In genomic region chr1:100536031-100536430, GRCh38 we compare ENCODE assay signal across 14 cellular contexts. TPM values are rescaled to one million over a fixed set of nuclear protein-coding genes. Genes with fewer than 3 reads are reported as not detected.
DNase-seq lines count a peak whose midpoint lies in the region; ATAC-seq, FAIRE-seq and TF ChIP-seq lines count a peak whose summit lies in the region.
"Had no signal": no experiment of that assay in that cellular context is flagged by ENCODE, and none has a peak within 500 bp of the region (broad histone marks: within the 10 kb centered on the region; RNA-seq: fewer than 3 reads in every experiment).

No MANE protein-coding gene starts in this region.

- TF ChIP-seq CTCF in spleen (IDR thresholded peaks at IDR 0.05 in 8 of 11, conservative IDR thresholded peaks at IDR 0.05 in 3 of 11), result no peak
- TF ChIP-seq CTCF in glutamatergic neuron (IDR thresholded peaks at IDR 0.05; ENCODE audit: partially characterized antibody, unreplicated experiment), result no peak
- TF ChIP-seq CTCF in tibial nerve (IDR thresholded peaks at IDR 0.05), result no peak

- no peak for TF ChIP-seq EP300 in tibial nerve (IDR thresholded peaks at IDR 0.05)

- peaks cover 0 to 44% (median 16%) of the 10 kb centered on the region in 7 donors for H3K27me3 ChIP-seq in spleen (replicated peaks in 1 of 7)
- peaks cover 0 to 38% of the 10 kb centered on the region in 2 donors for H3K27me3 ChIP-seq in tibial nerve

- peaks cover 11 to 73% (median 45%) of the 10 kb centered on the region in 6 donors for H3K4me1 ChIP-seq in spleen
- peaks cover 0 to 35% (median 16%) of the 10 kb centered on the region in 4 donors for H3K4me1 ChIP-seq in tibial nerve
- H3K4me1 ChIP-seq: foreskin keratinocyte had no signal

- H3K4me3 ChIP-seq in spleen (no peak overlapping the region), tibial nerve (no peak overlapping the region)
- H3K4me3 ChIP-seq: lung had no signal

- 51 to 71% (median 64%) methylated on average over 3 of the region's 3 CpGs for WGBS in spleen, 5 donors
- 81 to 85% methylated on average over 3 of the region's 3 CpGs for WGBS in tibial nerve, 2 donors

- peak; percentile 4 for ATAC-seq in activated CD4-positive, alpha-beta T cell treated with anti-CD3 and anti-CD28 coated beads for 36 hours
- peak; percentile 84 for ATAC-seq in GM21825 (IDR thresholded peaks at IDR 0.05; ENCODE audit: unreplicated experiment)
- peak; percentile 94 for ATAC-seq in HG03378 (IDR thresholded peaks at IDR 0.05; ENCODE audit: unreplicated experiment)
- ATAC-seq: foreskin keratinocyte had no signal

- intact Hi-C loops in activated CD4-positive, alpha-beta T cell treated with anti-CD3 and anti-CD28 coated beads for 36 hours (cut with DNase I, micrococcal nuclease), result loop anchor here (2.0 to 10.0 kb wide), 2 partner anchors 329 to 727 kb away; no protein-coding TSS in a partner anchor
- intact Hi-C loops in spleen (cut with DNase I; ENCODE audit: low total_unique reads), result no loop called here

- H3K27ac ChIP-seq in spleen (peak overlapping the region in 6 of 8 donors; percentile 35 to 66 (median 52)), tibial nerve (no peak overlapping the region)
- H3K27ac ChIP-seq: foreskin keratinocyte had no signal

- peaks cover 24% of the 10 kb centered on the region for H3K4me1 Mint-ChIP-seq in activated CD4-positive, alpha-beta T cell treated with anti-CD3 and anti-CD28 coated beads for 36 hours
- H3K4me1 Mint-ChIP-seq in glutamatergic neuron (ENCODE audit: low read depth, unreplicated experiment), result peaks cover 13% of the 10 kb centered on the region

- H3K4me3 Mint-ChIP-seq in activated CD4-positive, alpha-beta T cell treated with anti-CD3 and anti-CD28 coated beads for 36 hours, result no peak overlapping the region
- no peak overlapping the region for H3K4me3 Mint-ChIP-seq in glutamatergic neuron (ENCODE audit: unreplicated experiment)
- H3K4me3 Mint-ChIP-seq: T-helper 1 cell treated with Interleukin-12 subunit alpha and Interleukin-12 subunit beta and Interleukin-4 antibody, amounts not matched to agents 30 μg/mL and 1 μg/mL, for 36 hours had no signal

- H3K9me3 Mint-ChIP-seq in activated CD4-positive, alpha-beta T cell treated with anti-CD3 and anti-CD28 coated beads for 36 hours (ENCODE audit: low read depth), result no peaks in the 10 kb centered on the region
- peaks cover 8% of the 10 kb centered on the region for H3K9me3 Mint-ChIP-seq in glutamatergic neuron (ENCODE audit: unreplicated experiment)
- H3K9me3 Mint-ChIP-seq: T-helper 1 cell treated with Interleukin-12 subunit alpha and Interleukin-12 subunit beta and Interleukin-4 antibody, amounts not matched to agents 30 μg/mL and 1 μg/mL, for 36 hours had no signal

- H3K27ac Mint-ChIP-seq in activated CD4-positive, alpha-beta T cell treated with anti-CD3 and anti-CD28 coated beads for 36 hours, result no peak overlapping the region
- H3K27ac Mint-ChIP-seq in glutamatergic neuron (ENCODE audit: unreplicated experiment), result no peak overlapping the region
- H3K27ac Mint-ChIP-seq: T-helper 1 cell treated with Interleukin-12 subunit alpha and Interleukin-12 subunit beta and Interleukin-4 antibody, amounts not matched to agents 30 μg/mL and 1 μg/mL, for 36 hours had no signal

- CTCF ChIA-PET in activated CD4-positive, alpha-beta T cell treated with anti-CD3 and anti-CD28 coated beads for 36 hours (lab: Charles Lee), result no interaction called here

- DNase-seq in activated CD4-positive, alpha-beta T cell treated with anti-CD3 and anti-CD28 coated beads for 36 hours, result no peak
- no peak for DNase-seq in activated CD4-positive, alpha-beta T cell treated with anti-CD3 and anti-CD28 coated beads, Interleukin-2, amount 50 U/mL, for 4 hours
- no peak for DNase-seq in spleen
- DNase-seq in HTR-8/SVneo (ENCODE audit: insufficient read length, low spot score), result no peak
- DNase-seq in glutamatergic neuron, result no peak
- DNase-seq in tibial nerve (ENCODE audit: low spot score in 2 of 2), result no peak
- DNase-seq: 8988T, foreskin keratinocyte, NCI-H345 had no signal

- POLR2A ChIA-PET in activated CD4-positive, alpha-beta T cell treated with anti-CD3 and anti-CD28 coated beads for 36 hours (lab: Charles Lee), result no interaction called here

- no peak for TF ChIP-seq POLR2A in spleen (IDR thresholded peaks at IDR 0.05)
- no peak for TF ChIP-seq POLR2A in tibial nerve (IDR thresholded peaks at IDR 0.05)

- H3K36me3 ChIP-seq in spleen (no peaks in the 10 kb centered on the region), tibial nerve (no peaks in the 10 kb centered on the region)

- FAIRE-seq in HTR-8/SVneo (lab: Jason Lieb, UNC), result no peak

- H3K27me3 Mint-ChIP-seq in activated CD4-positive, alpha-beta T cell treated with anti-CD3 and anti-CD28 coated beads for 36 hours, result peaks cover 40% of the 10 kb centered on the region
- H3K27me3 Mint-ChIP-seq in glutamatergic neuron (ENCODE audit: unreplicated experiment), result peaks cover 7% of the 10 kb centered on the region

- no peaks in the 10 kb centered on the region for H3K36me3 Mint-ChIP-seq in activated CD4-positive, alpha-beta T cell treated with anti-CD3 and anti-CD28 coated beads for 36 hours (ENCODE audit: low read depth)
- H3K36me3 Mint-ChIP-seq in glutamatergic neuron (ENCODE audit: unreplicated experiment), result no peaks in the 10 kb centered on the region

- H3K9me3 ChIP-seq in spleen (no peaks in the 10 kb centered on the region), tibial nerve (no peaks in the 10 kb centered on the region)

RNA-seq across cellular contexts. Expression of gene GPR88, which starts 1.9 kb away (rescaled TPM):
- under 1 TPM in 1 of 2 experiments, not detected in 1; 0.05 TPM for total RNA-seq in activated CD4-positive, alpha-beta T cell treated with anti-CD3 and anti-CD28 coated beads for 36 hours
- total RNA-seq in spleen (10 to 100 TPM in 4 of 7 donors, 1 to 10 TPM in 3; 2.8 to 22.7 (median 13.0) TPM), glutamatergic neuron (ENCODE audit: unreplicated experiment) (not detected), tibial nerve (1 to 10 TPM in 2 of 4 donors, under 1 TPM in 2; 0.22 to 3.3 (median 0.96) TPM)
- 1 to 10 TPM in 1 of 3 donors, under 1 TPM in 2; 0.70 to 1.2 (median 0.93) TPM for polyA plus RNA-seq in spleen
- total RNA-seq: foreskin keratinocyte, HT-29 had no signal
- polyA plus RNA-seq: foreskin keratinocyte had no signal

Comparison
In these comparisons a context has a peak if more than half of its experiments do, and no peak if none do; other contexts are left out.
1. ATAC-seq: peak in every context shown above with its lines; median percentile 94 in HG03378; 84 in GM21825; 4 in activated CD4-positive, alpha-beta T cell treated with anti-CD3 and anti-CD28 coated beads for 36 hours.
2. H3K27ac ChIP-seq: peak in spleen (6 of 8); none in tibial nerve (0 of 4).